30 cellular contexts compared by ENCODE assay signal in genomic region chr22:47174096-47174495, GRCh38.
DNase-seq lines count a peak whose midpoint lies in the region; ATAC-seq and TF ChIP-seq lines count a peak whose summit lies in the region.
"Had no signal": no experiment of that assay in that cellular context is flagged by ENCODE, and none has a peak within 500 bp of the region (broad histone marks: within the 10 kb centered on the region; RNA-seq: fewer than 3 reads in every experiment).

No MANE protein-coding gene starts in this region.

- H3K4me1 Mint-ChIP-seq in CD14-positive monocyte: peaks cover 2% of the 10 kb centered on the region
- H3K4me1 Mint-ChIP-seq: activated CD4-positive, alpha-beta T cell treated with anti-CD3 and anti-CD28 coated beads for 36 hours had no signal

- peaks cover 9% of the 10 kb centered on the region for H3K36me3 ChIP-seq in effector memory CD4-positive, alpha-beta T cell (ENCODE audit: control insufficient read depth, insufficient read depth, low read length)
- H3K36me3 ChIP-seq: brain microvascular endothelial cell, gastrocnemius medialis had no signal

- H3K27me3 Mint-ChIP-seq in CD14-positive monocyte (ENCODE audit: low read depth in 3 of 3): no peaks in the 10 kb centered on the region
- H3K27me3 Mint-ChIP-seq: activated CD4-positive, alpha-beta T cell treated with anti-CD3 and anti-CD28 coated beads for 36 hours; IgD-negative memory B cell; memory B cell had no signal

- no peaks in the 10 kb centered on the region for H3K9me3 ChIP-seq in effector memory CD4-positive, alpha-beta T cell (ENCODE audit: control insufficient read depth, low read length)
- H3K9me3 ChIP-seq: gastrocnemius medialis had no signal

- DNase-seq in activated CD4-positive, CD25-positive, alpha-beta regulatory T cell treated with anti-CD3 and anti-CD28 coated beads, Interleukin-2, amount 50 U/mL, for 72 hours: peak; percentile 11
- DNase-seq in CD14-positive monocyte (ENCODE audit: low spot score): peak; percentile 4
- peak; percentile 43 for DNase-seq in islet precursor cell
- peak; percentile 45 for DNase-seq in sciatic nerve (ENCODE audit: low spot score)
- DNase-seq in NCI-H82 treated with DMSO at 0.1 percent for 48 hours (lab: John Stamatoyannopoulos, UW; ENCODE audit: unreplicated experiment): no peak
- no peak for DNase-seq in mesenteric fat pad (ENCODE audit: low spot score)
- DNase-seq in effector memory CD4-positive, alpha-beta T cell: no peak
- DNase-seq: activated CD4-positive, alpha-beta T cell treated with anti-CD3 and anti-CD28 coated beads for 36 hours; activated CD8-positive, alpha-beta T cell treated with anti-CD3 and anti-CD28 coated beads, Interleukin-2, amount 10 ng/mL, durations not matched to agents 7 days and 5 days; activated naive CD4-positive, alpha-beta T cell; amniotic stem cell; brain microvascular endothelial cell; C1 segment of cervical spinal cord; DMS79; GDM1; GM23248; NCI-H146; NCI-H2107; NCI-H345; SHP77; stimulated activated CD4-positive, alpha-beta T cell treated with anti-CD3 and anti-CD28 coated beads, Interleukin-4, amount 100 ng/mL, for 1 hour had no signal

- H3K4me1 ChIP-seq in effector memory CD4-positive, alpha-beta T cell (ENCODE audit: control insufficient read depth, insufficient read depth, low read length, poor library complexity, severe bottlenecking): no peaks in the 10 kb centered on the region
- H3K4me1 ChIP-seq: gastrocnemius medialis, parathyroid adenoma, tibial artery had no signal

- H3K4me3 Mint-ChIP-seq in CD14-positive monocyte: no peak overlapping the region
- H3K4me3 Mint-ChIP-seq: activated CD4-positive, alpha-beta T cell treated with anti-CD3 and anti-CD28 coated beads for 36 hours; activated CD8-positive, alpha-beta T cell treated with anti-CD3 and anti-CD28 coated beads, Interleukin-2, amount 10 ng/mL, durations not matched to agents 7 days and 5 days; IgD-negative memory B cell; memory B cell; neural crest cell had no signal

- H3K9me3 Mint-ChIP-seq in CD14-positive monocyte: peaks cover 17 to 45% (median 28%) of the 10 kb centered on the region in 7 donors
- H3K9me3 Mint-ChIP-seq: memory B cell had no signal

- no peak for ATAC-seq in activated CD4-positive, CD25-positive, alpha-beta regulatory T cell treated with anti-CD3 and anti-CD28 coated beads, Interleukin-2, amount 50 U/mL, for 24 hours
- ATAC-seq in sciatic nerve: no peak
- ATAC-seq: activated CD4-positive, alpha-beta T cell treated with anti-CD3 and anti-CD28 coated beads for 36 hours; activated CD8-positive, alpha-beta T cell treated with anti-CD3 and anti-CD28 coated beads, Interleukin-2, amount 10 ng/mL, durations not matched to agents 7 days and 5 days; gastrocnemius medialis; Panc1 had no signal

- peaks cover 33 to 47% of the 10 kb centered on the region in 2 donors for H3K36me3 Mint-ChIP-seq in CD14-positive monocyte

- no peaks in the 10 kb centered on the region for H3K27me3 ChIP-seq in effector memory CD4-positive, alpha-beta T cell (replicated peaks; ENCODE audit: control insufficient read depth, insufficient read depth, low read length, poor library complexity, severe bottlenecking)
- H3K27me3 ChIP-seq: brain microvascular endothelial cell, gastrocnemius medialis, tibial artery had no signal

- no peak overlapping the region for H3K27ac ChIP-seq in effector memory CD4-positive, alpha-beta T cell (ENCODE audit: insufficient read depth, low read length, poor library complexity, severe bottlenecking)
- H3K27ac ChIP-seq: 22Rv1, brain microvascular endothelial cell, gastrocnemius medialis, GM23248, parathyroid adenoma, tibial artery had no signal

- H3K4me3 ChIP-seq in effector memory CD4-positive, alpha-beta T cell (ENCODE audit: insufficient read depth, low read depth, low read length, poor library complexity, severe bottlenecking): no peak overlapping the region
- H3K4me3 ChIP-seq: gastrocnemius medialis, GM23248, tibial artery had no signal

- intact Hi-C loops in CD14-positive monocyte (cut with micrococcal nuclease): no loop called here
- intact Hi-C loops in sciatic nerve (cut with DNase I): no loop called here

- no peak for TF ChIP-seq CTCF in CD14-positive monocyte (IDR thresholded peaks at IDR 0.05)

- no peak overlapping the region for H3K27ac Mint-ChIP-seq in CD14-positive monocyte
- H3K27ac Mint-ChIP-seq: activated CD4-positive, alpha-beta T cell treated with anti-CD3 and anti-CD28 coated beads for 36 hours; activated CD8-positive, alpha-beta T cell treated with anti-CD3 and anti-CD28 coated beads, Interleukin-2, amount 10 ng/mL, durations not matched to agents 7 days and 5 days; IgD-negative memory B cell; memory B cell had no signal

Comparison
In these comparisons a context has a peak if more than half of its experiments do, and no peak if none do; other contexts are left out.
1. DNase-seq: peak in activated CD4-positive, CD25-positive, alpha-beta regulatory T cell treated with anti-CD3 and anti-CD28 coated beads, Interleukin-2, amount 50 U/mL, for 72 hours (single experiment), CD14-positive monocyte (single experiment), islet precursor cell (single experiment) and sciatic nerve (single experiment); none in NCI-H82 treated with DMSO at 0.1 percent for 48 hours (single experiment), mesenteric fat pad (single experiment) and effector memory CD4-positive, alpha-beta T cell (0 of 3).